ENCODE assay signal across 8 cellular contexts in the genomic region with DNA sequence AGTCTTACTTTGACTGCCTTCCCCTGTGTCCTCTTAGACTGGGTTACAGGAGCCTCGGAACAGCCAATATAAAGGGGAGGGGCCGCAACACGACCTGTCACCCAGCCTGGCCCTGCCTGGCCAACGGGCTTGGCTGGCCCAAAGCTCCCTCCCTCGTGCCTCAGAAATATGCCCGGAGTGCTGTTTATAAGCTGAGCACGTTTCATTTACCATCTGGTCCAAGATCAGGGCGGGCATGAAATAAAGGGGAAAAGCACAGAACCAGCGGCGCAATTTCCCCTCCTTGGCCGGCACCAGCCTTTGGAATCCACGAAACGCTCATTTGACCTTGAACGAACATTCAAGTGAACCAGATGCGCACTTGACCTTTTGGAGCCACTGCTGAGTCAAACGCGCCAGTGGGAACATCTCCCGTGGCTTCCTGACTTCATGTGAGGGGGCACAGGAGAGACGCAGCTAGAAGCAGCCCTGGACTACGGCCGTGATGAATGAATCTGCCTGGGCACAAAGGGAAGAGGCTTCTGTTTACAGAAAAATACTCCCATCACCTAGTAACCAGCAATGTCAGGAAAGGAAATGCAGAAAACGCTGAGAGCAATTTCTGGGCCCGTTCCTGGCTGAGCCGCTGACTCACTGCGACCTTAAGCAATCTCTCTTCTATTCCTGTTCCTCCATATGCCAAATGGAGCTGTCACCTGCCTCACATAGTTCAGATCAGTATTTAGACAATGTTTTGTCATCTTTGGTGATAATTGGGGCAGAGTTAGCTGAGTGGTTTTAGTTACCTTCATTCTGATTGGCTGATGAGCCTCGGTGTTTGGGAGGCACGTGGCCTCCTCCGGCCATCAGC. TPM values are rescaled to one million over a fixed set of nuclear protein-coding genes. Genes with fewer than 3 reads are reported as not detected.
A peak's percentile ranks its signal among the peaks of the same experiment; 100 is the strongest.
DNase-seq lines count a peak whose midpoint lies in the region; ATAC-seq, FAIRE-seq and TF ChIP-seq lines count a peak whose summit lies in the region.

No MANE protein-coding gene starts in this region.

- H3K4me1 ChIP-seq in K562 (replicated peaks in 1 of 2; ENCODE audit: control insufficient read depth in 2 of 2, insufficient read depth in 2 of 2, low read length in 2 of 2) (peaks cover 36 to 47% of the 10 kb centered on the region in 2 experiments), sigmoid colon (peaks cover 0 to 75% (median 67%) of the 10 kb centered on the region in 4 donors)

- H3K9me3 ChIP-seq in K562 (replicated peaks; ENCODE audit: control insufficient read depth, insufficient read depth, low read depth, low read length) (no peaks in the 10 kb centered on the region), sigmoid colon (no peaks in the 10 kb centered on the region)

- peak overlapping the region; percentile 27 for H3K27ac ChIP-seq in K562 (ENCODE audit: extremely low read depth, low read depth, low read length)
- peak overlapping the region; percentile 91 to 95 (median 92) for H3K27ac ChIP-seq in sigmoid colon

- no peaks in the 10 kb centered on the region for H4K20me1 ChIP-seq in K562 (replicated peaks; ENCODE audit: control insufficient read depth, insufficient read depth, low read length)

- in situ Hi-C loops in K562 (cut with MboI): loop anchor here (5.0 kb wide), 1 partner anchor 65 kb away; no protein-coding TSS in a partner anchor

- CTCF ChIA-PET in K562 (lab: Yijun Ruan, JAX; ENCODE audit: low intra/inter-chr PET ratio): no interaction called here

- TF ChIP-seq CTCF in K562 (IDR thresholded peaks at IDR 0.05 in 2 of 3, conservative IDR thresholded peaks at IDR 0.05 in 1 of 3; ENCODE audit: insufficient read depth in 2 of 3, low read depth in 1 of 3, low read length in 3 of 3) (no peak), sigmoid colon (IDR thresholded peaks at IDR 0.05) (no peak)

- no peak overlapping the region for H3K4me3 ChIP-seq in K562
- peak overlapping the region in 3 of 4 donors; percentile 11 to 32 (median 29) for H3K4me3 ChIP-seq in sigmoid colon

- no peak for TF ChIP-seq RAD21 in K562 (CRISPR knock-in tag; conservative IDR thresholded peaks at IDR 0.05 in 1 of 2, IDR thresholded peaks at IDR 0.05 in 1 of 2)

- H3K9me1 ChIP-seq in K562 (ENCODE audit: control insufficient read depth, insufficient read depth, low read length): no peaks in the 10 kb centered on the region

- H3K27me3 ChIP-seq in K562 (ENCODE audit: control insufficient read depth in 2 of 2, insufficient read depth in 2 of 2, low read length in 2 of 2) (no peaks in the 10 kb centered on the region), sigmoid colon (no peaks in the 10 kb centered on the region)

- H3K79me2 ChIP-seq in K562 (ENCODE audit: control insufficient read depth, insufficient read depth, low read length): peaks cover 30% of the 10 kb centered on the region

- H3K9ac ChIP-seq in K562 (ENCODE audit: insufficient read depth in 1 of 2, low read depth in 2 of 2, low read length in 2 of 2): peak overlapping the region in 1 of 2 experiments; percentile 69; a peak in 2 of 4 replicates

- FAIRE-seq in K562 (lab: Jason Lieb, UNC): no peak

- WGBS in K562 (ENCODE audit: insufficient coverage, low coverage, missing lambda C conversion rate): 58% methylated on average over 23 of the region's 28 CpGs
- WGBS in sigmoid colon, 2 donors: 14 to 44% methylated on average over 28 of the region's 28 CpGs

- H3K4me2 ChIP-seq in K562 (ENCODE audit: insufficient read depth, low read length): peak overlapping the region; percentile 30

- no peak for ATAC-seq in K562

- DNase-seq in GM04504 (ENCODE audit: low read depth) (peak; percentile 98), NCI-H2227 (lab: John Stamatoyannopoulos, UW; ENCODE audit: unreplicated experiment) (peak; percentile 58), K562 (ENCODE audit: extremely low read depth in 1 of 4, low spot score in 3 of 4) (peak in 2 of 4 experiments; percentile 50 to 53), hippocampal formation (lab: John Stamatoyannopoulos, UW) (peak; percentile 46 to 71), sigmoid colon (peak; percentile 94), T-helper 2 cell (no peak), NCI-H1048 (lab: John Stamatoyannopoulos, UW) (no peak), 8988T (no peak)

- 0 out of 3 replicates have a peak, but pooled peaks cover 4% of the 10 kb centered on the region for H3K36me3 ChIP-seq in K562 (ENCODE audit: control insufficient read depth, insufficient read depth, low read length)
- no peaks in the 10 kb centered on the region for H3K36me3 ChIP-seq in sigmoid colon

- intact Hi-C loops in K562 (cut with micrococcal nuclease): no loop called here
- intact Hi-C loops in sigmoid colon (cut with DNase I): loop anchor here (1.0 to 5.0 kb wide), 2 partner anchors 51 to 215 kb away; no protein-coding TSS in a partner anchor

- no TSS peak for BruUV-seq in K562 (replicated peaks; lab: Mats Ljungman, UMichigan)

- POLR2A ChIA-PET in K562 (lab: Yijun Ruan, JAX): interaction anchor here (0.8 kb wide), 1 partner anchor 8 kb away, joined by 3 read pairs; no protein-coding TSS in a partner anchor

- TF ChIP-seq POLR2A in K562 (conservative IDR thresholded peaks at IDR 0.05) (no peak), sigmoid colon (IDR thresholded peaks at IDR 0.05) (peak in 1 of 2 donors; percentile 63)

- no peak for TF ChIP-seq EP300 in K562 (IDR thresholded peaks at IDR 0.05; ENCODE audit: low read length)
- TF ChIP-seq EP300 in sigmoid colon (IDR thresholded peaks at IDR 0.05): peak in 2 of 4 donors; percentile 24 to 83

- peak overlapping the region; percentile 3 for H2AFZ ChIP-seq in K562 (ENCODE audit: low read depth, low read length)

TF ChIP-seq in K562, 482 proteins besides CTCF, POLR2A, EP300 and RAD21 (continues in another document):
- peak; percentile 80 for TF ChIP-seq ESRRA (IDR thresholded peaks at IDR 0.05; ENCODE audit: borderline replicate concordance, low read depth)
- TF ChIP-seq NR2C2 (CRISPR knock-in tag; IDR thresholded peaks at IDR 0.05): no peak
- TF ChIP-seq NR2C2 (tag; IDR thresholded peaks at IDR 0.05): peak; percentile 54
- 0 out of 2 replicates have a peak, but pooled peaks have one; percentile 26 for TF ChIP-seq JUN (IDR thresholded peaks at IDR 0.05; ENCODE audit: borderline replicate concordance, low read depth, low read length)
- TF ChIP-seq JUN (CRISPR knock-in tag; IDR thresholded peaks at IDR 0.05; ENCODE audit: borderline replicate concordance): no peak
- TF ChIP-seq CEBPG (CRISPR knock-in tag; IDR thresholded peaks at IDR 0.05): peak; percentile 83
- peak; percentile 82 to 91 for TF ChIP-seq CEBPG (tag; conservative IDR thresholded peaks at IDR 0.05 in 1 of 2, IDR thresholded peaks at IDR 0.05 in 1 of 2)
- peak; percentile 29; the same call in 1 of the 2 replicates for TF ChIP-seq ARID1B (IDR thresholded peaks at IDR 0.05)
- peak; percentile 58 for TF ChIP-seq RFX1 (IDR thresholded peaks at IDR 0.05)
- TF ChIP-seq MEIS2 (IDR thresholded peaks at IDR 0.05; ENCODE audit: partially characterized antibody): peak; percentile 30
- TF ChIP-seq, protein P1, sequence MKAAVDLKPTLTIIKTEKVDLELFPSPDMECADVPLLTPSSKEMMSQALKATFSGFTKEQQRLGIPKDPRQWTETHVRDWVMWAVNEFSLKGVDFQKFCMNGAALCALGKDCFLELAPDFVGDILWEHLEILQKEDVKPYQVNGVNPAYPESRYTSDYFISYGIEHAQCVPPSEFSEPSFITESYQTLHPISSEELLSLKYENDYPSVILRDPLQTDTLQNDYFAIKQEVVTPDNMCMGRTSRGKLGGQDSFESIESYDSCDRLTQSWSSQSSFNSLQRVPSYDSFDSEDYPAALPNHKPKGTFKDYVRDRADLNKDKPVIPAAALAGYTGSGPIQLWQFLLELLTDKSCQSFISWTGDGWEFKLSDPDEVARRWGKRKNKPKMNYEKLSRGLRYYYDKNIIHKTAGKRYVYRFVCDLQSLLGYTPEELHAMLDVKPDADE (conservative IDR thresholded peaks at IDR 0.05; ENCODE audit: control insufficient read depth, low read depth, low read length): no peak
- TF ChIP-seq, protein P2, sequence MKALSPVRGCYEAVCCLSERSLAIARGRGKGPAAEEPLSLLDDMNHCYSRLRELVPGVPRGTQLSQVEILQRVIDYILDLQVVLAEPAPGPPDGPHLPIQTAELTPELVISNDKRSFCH (CRISPR knock-in tag; IDR thresholded peaks at IDR 0.05): no peak
- TF ChIP-seq, protein P2 (tag; IDR thresholded peaks at IDR 0.05): 0 out of 2 replicates have a peak, but pooled peaks have one; percentile 57
- TF ChIP-seq, protein P3, sequence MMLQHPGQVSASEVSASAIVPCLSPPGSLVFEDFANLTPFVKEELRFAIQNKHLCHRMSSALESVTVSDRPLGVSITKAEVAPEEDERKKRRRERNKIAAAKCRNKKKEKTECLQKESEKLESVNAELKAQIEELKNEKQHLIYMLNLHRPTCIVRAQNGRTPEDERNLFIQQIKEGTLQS (IDR thresholded peaks at IDR 0.05): peak; percentile 67
- TF ChIP-seq, protein P3 (CRISPR knock-in tag; conservative IDR thresholded peaks at IDR 0.05): no peak

RNA-seq across cellular contexts. Expression of a gene that starts 53.3 kb away (rescaled TPM):
- 29.2 and 31.8 TPM in 2 replicates for total RNA-seq in K562 (2011; cell fraction: chromatin; rRNA removed; ENCODE audit: low replicate concordance)
- 18.3 and 22.4 TPM in 2 replicates for total RNA-seq in K562 (2011; cell fraction: nucleolus; rRNA removed)
- total RNA-seq in K562 (2011; cell fraction: nucleoplasm; rRNA removed): 18.6 and 20.1 TPM in 2 replicates
- 18.7 and 24.0 TPM in 2 replicates for total RNA-seq in K562 (2014; rRNA removed)
- 4.4 and 5.3 TPM in 2 replicates for total RNA-seq in K562 (2014; rRNA removed; fragmentation: Illumina TruSeq; extraction: Trizol)
- total RNA-seq in K562 (2015; rRNA removed; fragmentation: Illumina TruSeq; extraction: Trizol): 7.4 and 7.6 TPM in 2 replicates
- total RNA-seq in K562 (2021): 18.3 and 18.9 TPM in 2 replicates
- 8.7 and 9.8 TPM in 2 replicates for polyA plus RNA-seq in K562 (2011; rRNA removed)
- 14.8 and 32.1 TPM in 2 replicates for polyA plus RNA-seq in K562 (2011; cell fraction: cytosol; rRNA removed)
- 20.8 and 44.3 TPM in 2 replicates for polyA plus RNA-seq in K562 (2011; cell fraction: nucleus; rRNA removed)
- polyA plus RNA-seq in K562 (2012): 10.9 and 12.9 TPM in 2 replicates
- polyA plus RNA-seq in K562 (2014; fragmentation: Illumina TruSeq; extraction: Trizol): 9.4 and 11.3 TPM in 2 replicates
- 1 to 10 TPM; 3.6 to 4.4 TPM for polyA plus RNA-seq in K562 (2014; fragmentation: Nextera tagmentation; extraction: Ambion mirVana)
- polyA plus RNA-seq in K562 (2014; rRNA removed): 11.1 and 11.4 TPM in 2 replicates
- 8.9 and 11.7 TPM in 2 replicates for polyA minus RNA-seq in K562 (2011; rRNA and poly(A)+ RNA removed)
- 10.7 and 12.8 TPM in 2 replicates for polyA minus RNA-seq in K562 (2011; cell fraction: cytosol; rRNA and poly(A)+ RNA removed)
- 9.2 and 11.2 TPM in 2 replicates for polyA minus RNA-seq in K562 (2011; cell fraction: nucleus; rRNA and poly(A)+ RNA removed)
- 10 to 100 TPM; 14.3 to 21.2 (median 17.4) TPM for total RNA-seq in sigmoid colon
- polyA plus RNA-seq in sigmoid colon: 1 to 10 TPM; 1.2 to 4.2 (median 3.6) TPM

Comparison
In these comparisons a context has a peak if more than half of its experiments do, and no peak if none do; other contexts are left out.
1. DNase-seq: peak in GM04504 (single experiment), NCI-H2227 (single experiment), hippocampal formation (2 of 2) and sigmoid colon (single experiment); none in T-helper 2 cell (0 of 5), NCI-H1048 (single experiment) and 8988T (single experiment).